ENCODE assay signal across 1 cellular context in the genomic region with DNA sequence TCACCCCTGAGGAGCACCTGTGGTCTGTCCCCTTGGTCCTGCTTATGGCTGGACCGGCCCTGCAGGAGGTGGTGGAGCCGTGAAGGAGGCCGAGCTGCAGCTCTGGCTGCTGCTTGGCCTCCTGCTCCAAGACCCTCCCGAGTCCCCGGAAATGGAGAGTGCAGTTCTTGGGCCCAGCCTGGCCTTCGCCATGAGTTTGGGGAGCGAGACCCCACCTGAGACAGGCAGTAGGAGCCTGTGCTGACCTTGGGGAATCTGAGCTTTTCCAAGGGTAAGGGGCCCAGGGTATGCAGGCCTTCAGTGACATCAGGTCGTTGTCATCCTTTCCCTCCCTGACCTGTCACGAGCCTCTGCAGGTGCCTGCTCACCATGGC.
A peak's percentile ranks its signal among the peaks of the same experiment; 100 is the strongest.
TF ChIP-seq lines count a peak whose summit lies in the region.

No MANE protein-coding gene starts in this region.

TF ChIP-seq in K562, 482 proteins besides CTCF, POLR2A, EP300 and RAD21:
- TF ChIP-seq POLR2G (IDR thresholded peaks at IDR 0.05; ENCODE audit: low read depth, low read length) (0 out of 2 replicates have a peak, but pooled peaks have one; percentile 6), RBM22 (IDR thresholded peaks at IDR 0.05; ENCODE audit: low read depth, low read length, poor library complexity, severe bottlenecking) (peak; percentile 38), NFIC (IDR thresholded peaks at IDR 0.05) (no peak)
